ENCODE assay signal across 2 cellular contexts in the genomic region with DNA sequence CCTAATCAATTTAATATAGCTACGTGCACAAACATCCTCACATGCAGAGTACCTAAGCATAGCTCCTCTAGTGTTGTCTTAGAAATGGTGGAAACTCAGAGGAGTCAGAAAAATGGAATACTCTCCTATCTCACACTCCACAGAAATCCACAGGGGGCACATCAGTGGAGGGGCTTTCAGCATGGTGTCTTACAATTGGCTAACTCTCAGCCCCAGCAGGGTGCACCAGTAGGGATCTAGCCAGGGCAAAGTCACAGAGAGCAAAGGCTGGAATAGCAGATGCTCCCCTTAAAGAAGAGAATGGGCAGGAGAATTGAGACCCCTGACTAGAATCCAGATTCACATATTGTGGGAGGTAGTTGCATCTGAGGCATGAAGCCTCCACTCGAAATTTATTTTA.
TF ChIP-seq lines count a peak whose summit lies in the region.

No MANE protein-coding gene starts in this region.

TF ChIP-seq in GM23338, 12 proteins besides CTCF, POLR2A, EP300 and RAD21:
- TF ChIP-seq ZNF331 (CRISPR knock-in tag; IDR thresholded peaks at IDR 0.05; ENCODE audit: low read depth) = no peak
- TF ChIP-seq, protein P1, sequence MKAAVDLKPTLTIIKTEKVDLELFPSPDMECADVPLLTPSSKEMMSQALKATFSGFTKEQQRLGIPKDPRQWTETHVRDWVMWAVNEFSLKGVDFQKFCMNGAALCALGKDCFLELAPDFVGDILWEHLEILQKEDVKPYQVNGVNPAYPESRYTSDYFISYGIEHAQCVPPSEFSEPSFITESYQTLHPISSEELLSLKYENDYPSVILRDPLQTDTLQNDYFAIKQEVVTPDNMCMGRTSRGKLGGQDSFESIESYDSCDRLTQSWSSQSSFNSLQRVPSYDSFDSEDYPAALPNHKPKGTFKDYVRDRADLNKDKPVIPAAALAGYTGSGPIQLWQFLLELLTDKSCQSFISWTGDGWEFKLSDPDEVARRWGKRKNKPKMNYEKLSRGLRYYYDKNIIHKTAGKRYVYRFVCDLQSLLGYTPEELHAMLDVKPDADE (IDR thresholded peaks at IDR 0.05) = no peak
- no peak for TF ChIP-seq POLR2AphosphoS5 (IDR thresholded peaks at IDR 0.05; ENCODE audit: low read depth)
- no peak for TF ChIP-seq NANOG (IDR thresholded peaks at IDR 0.05; ENCODE audit: borderline replicate concordance)
- no peak for TF ChIP-seq CREB1 (CRISPR knock-in tag; IDR thresholded peaks at IDR 0.05; ENCODE audit: low read depth)
- TF ChIP-seq ZNF114 (CRISPR knock-in tag; IDR thresholded peaks at IDR 0.05) = no peak
- no peak for TF ChIP-seq EZH2phosphoT487 (IDR thresholded peaks at IDR 0.05; ENCODE audit: unreplicated experiment)
- TF ChIP-seq, protein P2, sequence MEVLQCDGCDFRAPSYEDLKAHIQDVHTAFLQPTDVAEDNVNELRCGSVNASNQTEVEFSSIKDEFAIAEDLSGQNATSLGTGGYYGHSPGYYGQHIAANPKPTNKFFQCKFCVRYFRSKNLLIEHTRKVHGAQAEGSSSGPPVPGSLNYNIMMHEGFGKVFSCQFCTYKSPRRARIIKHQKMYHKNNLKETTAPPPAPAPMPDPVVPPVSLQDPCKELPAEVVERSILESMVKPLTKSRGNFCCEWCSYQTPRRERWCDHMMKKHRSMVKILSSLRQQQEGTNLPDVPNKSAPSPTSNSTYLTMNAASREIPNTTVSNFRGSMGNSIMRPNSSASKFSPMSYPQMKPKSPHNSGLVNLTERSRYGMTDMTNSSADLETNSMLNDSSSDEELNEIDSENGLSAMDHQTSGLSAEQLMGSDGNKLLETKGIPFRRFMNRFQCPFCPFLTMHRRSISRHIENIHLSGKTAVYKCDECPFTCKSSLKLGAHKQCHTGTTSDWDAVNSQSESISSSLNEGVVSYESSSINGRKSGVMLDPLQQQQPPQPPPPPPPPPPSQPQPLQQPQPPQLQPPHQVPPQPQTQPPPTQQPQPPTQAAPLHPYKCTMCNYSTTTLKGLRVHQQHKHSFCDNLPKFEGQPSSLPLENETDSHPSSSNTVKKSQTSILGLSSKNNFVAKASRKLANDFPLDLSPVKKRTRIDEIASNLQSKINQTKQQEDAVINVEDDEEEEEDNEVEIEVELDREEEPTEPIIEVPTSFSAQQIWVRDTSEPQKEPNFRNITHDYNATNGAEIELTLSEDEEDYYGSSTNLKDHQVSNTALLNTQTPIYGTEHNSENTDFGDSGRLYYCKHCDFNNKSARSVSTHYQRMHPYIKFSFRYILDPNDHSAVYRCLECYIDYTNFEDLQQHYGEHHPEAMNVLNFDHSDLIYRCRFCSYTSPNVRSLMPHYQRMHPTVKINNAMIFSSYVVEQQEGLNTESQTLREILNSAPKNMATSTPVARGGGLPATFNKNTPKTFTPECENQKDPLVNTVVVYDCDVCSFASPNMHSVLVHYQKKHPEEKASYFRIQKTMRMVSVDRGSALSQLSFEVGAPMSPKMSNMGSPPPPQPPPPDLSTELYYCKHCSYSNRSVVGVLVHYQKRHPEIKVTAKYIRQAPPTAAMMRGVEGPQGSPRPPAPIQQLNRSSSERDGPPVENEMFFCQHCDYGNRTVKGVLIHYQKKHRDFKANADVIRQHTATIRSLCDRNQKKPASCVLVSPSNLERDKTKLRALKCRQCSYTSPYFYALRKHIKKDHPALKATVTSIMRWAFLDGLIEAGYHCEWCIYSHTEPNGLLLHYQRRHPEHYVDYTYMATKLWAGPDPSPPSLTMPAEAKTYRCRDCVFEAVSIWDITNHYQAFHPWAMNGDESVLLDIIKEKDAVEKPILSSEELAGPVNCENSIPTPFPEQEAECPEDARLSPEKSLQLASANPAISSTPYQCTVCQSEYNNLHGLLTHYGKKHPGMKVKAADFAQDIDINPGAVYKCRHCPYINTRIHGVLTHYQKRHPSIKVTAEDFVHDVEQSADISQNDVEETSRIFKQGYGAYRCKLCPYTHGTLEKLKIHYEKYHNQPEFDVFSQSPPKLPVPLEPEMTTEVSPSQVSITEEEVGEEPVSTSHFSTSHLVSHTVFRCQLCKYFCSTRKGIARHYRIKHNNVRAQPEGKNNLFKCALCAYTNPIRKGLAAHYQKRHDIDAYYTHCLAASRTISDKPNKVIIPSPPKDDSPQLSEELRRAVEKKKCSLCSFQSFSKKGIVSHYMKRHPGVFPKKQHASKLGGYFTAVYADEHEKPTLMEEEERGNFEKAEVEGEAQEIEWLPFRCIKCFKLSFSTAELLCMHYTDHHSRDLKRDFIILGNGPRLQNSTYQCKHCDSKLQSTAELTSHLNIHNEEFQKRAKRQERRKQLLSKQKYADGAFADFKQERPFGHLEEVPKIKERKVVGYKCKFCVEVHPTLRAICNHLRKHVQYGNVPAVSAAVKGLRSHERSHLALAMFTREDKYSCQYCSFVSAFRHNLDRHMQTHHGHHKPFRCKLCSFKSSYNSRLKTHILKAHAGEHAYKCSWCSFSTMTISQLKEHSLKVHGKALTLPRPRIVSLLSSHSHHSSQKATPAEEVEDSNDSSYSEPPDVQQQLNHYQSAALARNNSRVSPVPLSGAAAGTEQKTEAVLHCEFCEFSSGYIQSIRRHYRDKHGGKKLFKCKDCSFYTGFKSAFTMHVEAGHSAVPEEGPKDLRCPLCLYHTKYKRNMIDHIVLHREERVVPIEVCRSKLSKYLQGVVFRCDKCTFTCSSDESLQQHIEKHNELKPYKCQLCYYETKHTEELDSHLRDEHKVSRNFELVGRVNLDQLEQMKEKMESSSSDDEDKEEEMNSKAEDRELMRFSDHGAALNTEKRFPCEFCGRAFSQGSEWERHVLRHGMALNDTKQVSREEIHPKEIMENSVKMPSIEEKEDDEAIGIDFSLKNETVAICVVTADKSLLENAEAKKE (CRISPR knock-in tag; IDR thresholded peaks at IDR 0.05) = no peak
- no peak for TF ChIP-seq JUNB (IDR thresholded peaks at IDR 0.05; ENCODE audit: unreplicated experiment)

TF ChIP-seq in HEK293, 187 proteins besides CTCF, POLR2A, EP300 and RAD21:
- TF ChIP-seq, protein P3, sequence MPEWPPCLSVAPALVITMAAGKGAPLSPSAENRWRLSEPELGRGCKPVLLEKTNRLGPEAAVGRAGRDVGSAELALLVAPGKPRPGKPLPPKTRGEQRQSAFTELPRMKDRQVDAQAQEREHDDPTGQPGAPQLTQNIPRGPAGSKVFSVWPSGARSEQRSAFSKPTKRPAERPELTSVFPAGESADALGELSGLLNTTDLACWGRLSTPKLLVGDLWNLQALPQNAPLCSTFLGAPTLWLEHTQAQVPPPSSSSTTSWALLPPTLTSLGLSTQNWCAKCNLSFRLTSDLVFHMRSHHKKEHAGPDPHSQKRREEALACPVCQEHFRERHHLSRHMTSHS (tag by site-specific recombination; IDR thresholded peaks at IDR 0.05) = no peak
- TF ChIP-seq ZNF501 (tag by site-specific recombination; IDR thresholded peaks at IDR 0.05) (no peak), ZIC2 (tag by site-specific recombination; IDR thresholded peaks at IDR 0.05) (peak; percentile 78), ZNF211 (tag by site-specific recombination; IDR thresholded peaks at IDR 0.05; ENCODE audit: low read depth) (no peak), ZNF248 (tag by site-specific recombination; IDR thresholded peaks at IDR 0.05) (no peak), ZNF785 (tag by site-specific recombination; IDR thresholded peaks at IDR 0.05) (no peak)
- TF ChIP-seq, protein P4, sequence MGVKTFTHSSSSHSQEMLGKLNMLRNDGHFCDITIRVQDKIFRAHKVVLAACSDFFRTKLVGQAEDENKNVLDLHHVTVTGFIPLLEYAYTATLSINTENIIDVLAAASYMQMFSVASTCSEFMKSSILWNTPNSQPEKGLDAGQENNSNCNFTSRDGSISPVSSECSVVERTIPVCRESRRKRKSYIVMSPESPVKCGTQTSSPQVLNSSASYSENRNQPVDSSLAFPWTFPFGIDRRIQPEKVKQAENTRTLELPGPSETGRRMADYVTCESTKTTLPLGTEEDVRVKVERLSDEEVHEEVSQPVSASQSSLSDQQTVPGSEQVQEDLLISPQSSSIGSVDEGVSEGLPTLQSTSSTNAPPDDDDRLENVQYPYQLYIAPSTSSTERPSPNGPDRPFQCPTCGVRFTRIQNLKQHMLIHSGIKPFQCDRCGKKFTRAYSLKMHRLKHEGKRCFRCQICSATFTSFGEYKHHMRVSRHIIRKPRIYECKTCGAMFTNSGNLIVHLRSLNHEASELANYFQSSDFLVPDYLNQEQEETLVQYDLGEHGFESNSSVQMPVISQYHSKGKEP (tag by site-specific recombination; IDR thresholded peaks at IDR 0.05) = no peak
